ENCODE assay signal across 24 cellular contexts in the genomic region with DNA sequence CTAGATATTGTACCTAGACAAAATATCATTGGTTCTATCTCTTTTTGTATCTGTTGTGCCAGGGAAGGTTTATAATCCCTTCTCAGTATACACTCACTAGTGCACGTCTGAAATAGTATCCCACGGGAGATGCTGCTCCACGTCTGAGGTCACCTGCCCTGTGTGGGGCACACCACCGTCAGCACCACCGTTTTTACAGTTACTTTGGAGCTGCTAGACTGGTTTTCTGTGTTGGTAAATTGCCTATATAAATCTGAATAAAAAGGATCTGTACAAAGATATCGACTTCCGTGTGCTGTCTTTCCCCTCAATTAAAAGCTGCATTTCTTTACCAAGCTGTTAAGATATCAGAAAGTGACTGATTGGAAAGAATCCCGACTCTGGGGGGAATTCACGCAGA. TPM values are rescaled to one million over a fixed set of nuclear protein-coding genes. Genes with fewer than 3 reads are reported as not detected.
"Had no signal": no experiment of that assay in that cellular context is flagged by ENCODE, and none has a peak within 500 bp of the region (broad histone marks: within the 10 kb centered on the region; RNA-seq: fewer than 3 reads in every experiment).

No MANE protein-coding gene starts in this region.

- H3K27ac Mint-ChIP-seq: activated CD4-positive, alpha-beta memory T cell treated with anti-CD3 and anti-CD28 coated beads for 36 hours; activated naive CD8-positive, alpha-beta T cell treated with anti-CD3 and anti-CD28 coated beads, Interleukin-2, amount 10 ng/mL, durations not matched to agents 7 days and 5 days; activated T-helper 17 cell treated with anti-CD3 and anti-CD28 coated beads, Interleukin-2, amount 50 U/mL, for 72 hours; dendritic cell treated with granulocyte-macrophage colony-stimulating factor and Interleukin-4, amounts not matched to agents 40 ng/mL and 50 ng/mL, for 4 days; immature natural killer cell; nephron; T-helper 2 cell treated with Interferon-gamma antibody and Interleukin-4, amounts not matched to agents 5 μg/mL and 100 μg/mL, for 36 hours; WTC11 had no signal

- H3K36me3 Mint-ChIP-seq: activated CD4-positive, alpha-beta memory T cell treated with anti-CD3 and anti-CD28 coated beads for 36 hours; immature natural killer cell; WTC11 had no signal

- H3K4me1 Mint-ChIP-seq: immature natural killer cell, nephron had no signal

- H3K4me3 ChIP-seq: breast epithelium, esophagus muscularis mucosa, gastroesophageal sphincter, heart left ventricle, lower lobe of right lung, spleen, tibial nerve, vagina had no signal

- H3K27me3 ChIP-seq: breast epithelium, heart left ventricle, spleen, tibial nerve, vagina had no signal

- ATAC-seq: activated T-helper 17 cell treated with anti-CD3 and anti-CD28 coated beads, Interleukin-2, amount 50 U/mL, for 72 hours; gastroesophageal sphincter; heart left ventricle; lower lobe of right lung; stimulated activated naive CD8-positive, alpha-beta T cell treated with anti-CD3 and anti-CD28 coated beads, Interleukin-15, Interleukin-2, amounts not matched to agents 100 U/mL and 50 U/mL, for 24 hours; WTC11 had no signal

- H3K4me3 Mint-ChIP-seq: activated CD4-positive, alpha-beta memory T cell treated with anti-CD3 and anti-CD28 coated beads for 36 hours; activated naive CD8-positive, alpha-beta T cell treated with anti-CD3 and anti-CD28 coated beads, Interleukin-2, amount 10 ng/mL, durations not matched to agents 7 days and 5 days; activated T-helper 17 cell treated with anti-CD3 and anti-CD28 coated beads, Interleukin-2, amount 50 U/mL, for 72 hours; dendritic cell treated with granulocyte-macrophage colony-stimulating factor and Interleukin-4, amounts not matched to agents 40 ng/mL and 50 ng/mL, for 4 days; immature natural killer cell; nephron; T-helper 2 cell treated with Interferon-gamma antibody and Interleukin-4, amounts not matched to agents 5 μg/mL and 100 μg/mL, for 36 hours; WTC11 had no signal

- H3K9me3 Mint-ChIP-seq: activated CD4-positive, alpha-beta memory T cell treated with anti-CD3 and anti-CD28 coated beads for 36 hours; activated T-helper 17 cell treated with anti-CD3 and anti-CD28 coated beads, Interleukin-2, amount 50 U/mL, for 72 hours; dendritic cell treated with granulocyte-macrophage colony-stimulating factor and Interleukin-4, amounts not matched to agents 40 ng/mL and 50 ng/mL, for 4 days; immature natural killer cell; nephron; WTC11 had no signal

- H3K27me3 Mint-ChIP-seq: activated CD4-positive, alpha-beta memory T cell treated with anti-CD3 and anti-CD28 coated beads for 36 hours; activated naive CD8-positive, alpha-beta T cell treated with anti-CD3 and anti-CD28 coated beads, Interleukin-2, amount 10 ng/mL, durations not matched to agents 7 days and 5 days; dendritic cell treated with granulocyte-macrophage colony-stimulating factor and Interleukin-4, amounts not matched to agents 40 ng/mL and 50 ng/mL, for 4 days had no signal

- H3K9me3 ChIP-seq: breast epithelium, esophagus muscularis mucosa, gastroesophageal sphincter, heart left ventricle, lower lobe of right lung, spleen, tibial nerve, vagina had no signal

- H3K27ac ChIP-seq: breast epithelium, esophagus muscularis mucosa, gastroesophageal sphincter, heart left ventricle, lower lobe of right lung, tibial nerve, vagina had no signal

- DNase-seq: activated CD4-positive, alpha-beta memory T cell treated with anti-CD3 and anti-CD28 coated beads for 36 hours; activated CD4-positive, alpha-beta T cell treated with anti-CD3 and anti-CD28 coated beads for 4 hours; activated naive CD4-positive, alpha-beta T cell treated with Interleukin-2 at 50 U/mL for 16 hours; activated naive CD8-positive, alpha-beta T cell treated with anti-CD3 and anti-CD28 coated beads, Interleukin-2, amount 10 ng/mL, durations not matched to agents 7 days and 5 days; activated T-cell treated with anti-CD3 and anti-CD28 coated beads for 4 hours; effector CD8-positive, alpha-beta T cell; heart left ventricle; immature natural killer cell; lower lobe of right lung; nucleus accumbens; spleen; stimulated activated naive CD8-positive, alpha-beta T cell treated with anti-CD3 and anti-CD28 coated beads, Interleukin-15, Interleukin-2, amounts not matched to agents 100 U/mL and 50 U/mL, for 24 hours had no signal

- H3K4me1 ChIP-seq: breast epithelium, esophagus muscularis mucosa, gastroesophageal sphincter, heart left ventricle, lower lobe of right lung, tibial nerve, vagina had no signal

- H3K36me3 ChIP-seq: breast epithelium, esophagus muscularis mucosa, gastroesophageal sphincter, lower lobe of right lung, tibial nerve, vagina had no signal

RNA-seq across cellular contexts. Expression of gene MYO18B, which starts 13.0 kb away (rescaled TPM):
- total RNA-seq: endothelial cell of umbilical vein, lower lobe of right lung, renal cortical epithelial cell, vagina had no signal
- polyA plus RNA-seq: immature natural killer cell had no signal
